In genomic region chr19:15457701-15458484, GRCh38 we compare ENCODE assay signal across 21 cellular contexts. TPM values are rescaled to one million over a fixed set of nuclear protein-coding genes. Genes with fewer than 3 reads are reported as not detected.
A peak's percentile ranks its signal among the peaks of the same experiment; 100 is the strongest.
DNase-seq lines count a peak whose midpoint lies in the region; ATAC-seq, FAIRE-seq and TF ChIP-seq lines count a peak whose summit lies in the region.
"Had no signal": no experiment of that assay in that cellular context is flagged by ENCODE, and none has a peak within 500 bp of the region (broad histone marks: within the 10 kb centered on the region; RNA-seq: fewer than 3 reads in every experiment).

No MANE protein-coding gene starts in this region.

- in situ Hi-C loops in HAP-1 (cut with MboI; ENCODE audit: low sequenced_read_pairs) = no loop called here

- H3K27me3 ChIP-seq in right cardiac atrium (ENCODE audit: control insufficient read depth, insufficient read depth) = no peaks in the 10 kb centered on the region
- H3K27me3 ChIP-seq in ascending aorta = peaks cover 10% of the 10 kb centered on the region
- peaks cover 64% of the 10 kb centered on the region for H3K27me3 ChIP-seq in keratinocyte (ENCODE audit: control insufficient read depth, extremely low read depth, insufficient read depth, low read length)
- H3K27me3 ChIP-seq in HAP-1 (ENCODE audit: low read depth) = no peaks in the 10 kb centered on the region

- H3K79me2 ChIP-seq in keratinocyte (ENCODE audit: control insufficient read depth, insufficient read depth, low read length) = no peaks in the 10 kb centered on the region

- H2AFZ ChIP-seq in keratinocyte (ENCODE audit: control insufficient read depth, low read length) = no peak overlapping the region

- FAIRE-seq in keratinocyte (lab: Jason Lieb, UNC) = no peak
- FAIRE-seq: urothelium cell line had no signal

- H3K4me1 ChIP-seq in right cardiac atrium (ENCODE audit: control insufficient read depth, insufficient read depth, low read length) (peaks cover 4% of the 10 kb centered on the region), ascending aorta (peaks cover 3 to 8% of the 10 kb centered on the region in 2 donors), keratinocyte (ENCODE audit: control insufficient read depth, extremely low read depth, insufficient read depth, low read length) (no peaks in the 10 kb centered on the region), HAP-1 (no peaks in the 10 kb centered on the region)
- H3K4me1 ChIP-seq: colonic mucosa had no signal

- H3K4me3 ChIP-seq in right cardiac atrium (ENCODE audit: low read length) (peak overlapping the region; percentile 17), ascending aorta (peak overlapping the region; percentile 33 to 52), keratinocyte (ENCODE audit: control insufficient read depth in 2 of 3, extremely low read depth in 1 of 3, insufficient read depth in 2 of 3, low read depth in 1 of 3, low read length in 3 of 3) (no peak overlapping the region), HAP-1 (no peak overlapping the region)
- H3K4me3 ChIP-seq: colonic mucosa had no signal

- H3K9ac ChIP-seq in keratinocyte (ENCODE audit: control insufficient read depth, extremely low read depth, insufficient read depth, low read length) = no peak overlapping the region

- H3K36me3 ChIP-seq in ascending aorta (no peaks in the 10 kb centered on the region), keratinocyte (ENCODE audit: control insufficient read depth in 2 of 2, extremely low read depth in 1 of 2, insufficient read depth in 2 of 2, low read length in 2 of 2) (no peaks in the 10 kb centered on the region), HAP-1 (replicated peaks) (no peaks in the 10 kb centered on the region)
- H3K36me3 ChIP-seq: colonic mucosa, gastroesophageal sphincter had no signal

- no peak for ATAC-seq in right cardiac atrium
- no peak for ATAC-seq in Right ventricle myocardium inferior
- ATAC-seq in HG03432 (IDR thresholded peaks at IDR 0.05; ENCODE audit: unreplicated experiment) = no peak
- ATAC-seq: gastroesophageal sphincter, SK-N-SH treated with all-trans-retinoic acid at 6 μM for 48 hours had no signal

- no peak overlapping the region for H3K27ac ChIP-seq in right cardiac atrium (ENCODE audit: low read length)
- no peak overlapping the region for H3K27ac ChIP-seq in ascending aorta
- H3K27ac ChIP-seq in keratinocyte (ENCODE audit: control insufficient read depth, insufficient read depth, low read length) = no peak overlapping the region
- H3K27ac ChIP-seq: colonic mucosa, gastroesophageal sphincter, HL-60 had no signal

- WGBS in right cardiac atrium = 20% methylated on average over 54 of the region's 54 CpGs

- no peaks in the 10 kb centered on the region for H4K20me1 ChIP-seq in keratinocyte (ENCODE audit: control insufficient read depth, extremely low read depth, insufficient read depth, low read length)

- TF ChIP-seq CTCF in ascending aorta (IDR thresholded peaks at IDR 0.05) (no peak), keratinocyte (optimal IDR thresholded peaks at IDR 0.05 in 1 of 3, IDR thresholded peaks at IDR 0.05 in 1 of 3, conservative IDR thresholded peaks at IDR 0.05 in 1 of 3; ENCODE audit: extremely low read depth in 1 of 3, insufficient read depth in 2 of 3, low read length in 3 of 3) (no peak)

- peak in 1 of 3 donors; percentile 24 for DNase-seq in right cardiac atrium
- DNase-seq in Right ventricle myocardium inferior (ENCODE audit: missing footprints) = no peak
- DNase-seq in ascending aorta (ENCODE audit: low spot score in 2 of 2) = no peak
- DNase-seq in keratinocyte (ENCODE audit: low read depth, low spot score) = no peak
- no peak for DNase-seq in HAP-1 (ENCODE audit: low spot score in 2 of 2)
- DNase-seq in MV-4-11 (lab: John Stamatoyannopoulos, UW) = no peak
- no peak for DNase-seq in NCI-H2171 (lab: John Stamatoyannopoulos, UW)
- DNase-seq: activated CD4-positive, alpha-beta T cell treated with anti-CD3 and anti-CD28 coated beads, Interleukin-2, amount 10 ng/mL, durations not matched to agents 24 days and 14 days; colonic mucosa; COR-L47; KG1; NCI-H1092 treated with DMSO at 0.1 percent for 48 hours; stimulated activated CD4-positive, alpha-beta T cell treated with anti-CD3 and anti-CD28 coated beads, Interleukin-15, amount 100 ng/mL, for 24 hours had no signal

- H3K9me3 ChIP-seq in right cardiac atrium (ENCODE audit: control insufficient read depth, low read length) = no peaks in the 10 kb centered on the region
- H3K9me3 ChIP-seq in ascending aorta = no peaks in the 10 kb centered on the region
- H3K9me3 ChIP-seq in keratinocyte (ENCODE audit: control insufficient read depth, low read depth, low read length) = no peaks in the 10 kb centered on the region
- no peaks in the 10 kb centered on the region for H3K9me3 ChIP-seq in HAP-1
- H3K9me3 ChIP-seq: colonic mucosa, gastroesophageal sphincter had no signal

- intact Hi-C loops in right cardiac atrium (cut with DNase I) (loop anchor here in 1 of 4 donors (10.0 kb wide), 1 partner anchor 97 kb away; no protein-coding TSS in a partner anchor), Right ventricle myocardium inferior (cut with DNase I) (loop anchor here (10.0 kb wide), 1 partner anchor 97 kb away; no protein-coding TSS in a partner anchor), ascending aorta (cut with DNase I) (no loop called here)

- H3K9me1 ChIP-seq in keratinocyte (ENCODE audit: control insufficient read depth, extremely low read depth, insufficient read depth, low read length) = no peaks in the 10 kb centered on the region

- dilution Hi-C loops in keratinocyte (cut with MboI; ENCODE audit: extremely low pct_ligation_motif_present, low sequenced_read_pairs) = no loop called here

- H3K4me2 ChIP-seq in keratinocyte (ENCODE audit: control insufficient read depth, extremely low read depth, insufficient read depth, low read depth, low read length) = peak overlapping the region; percentile 22

RNA-seq across cellular contexts. Expression of gene RASAL3, which starts 6.5 kb away (rescaled TPM):
- total RNA-seq in right cardiac atrium (1 to 10 TPM in 2 of 4 donors, under 1 TPM in 2; 0.68 to 2.5 (median 1.3) TPM), Right ventricle myocardium inferior (2.3 TPM), ascending aorta (4.4 TPM)
- polyA plus RNA-seq in right cardiac atrium (0.66 TPM), keratinocyte (0.04 TPM in 1 of 3 replicates, not detected in the others)
- not detected for polyA plus RNA-seq in keratinocyte (2011; ENCODE audit: low read depth)
- polyA plus RNA-seq in keratinocyte (2011; cell fraction: cytosol; rRNA removed) = not detected in 2 replicates
- polyA plus RNA-seq in keratinocyte (2011; cell fraction: nucleus; rRNA removed) = not detected in 2 replicates
- not detected in 2 replicates for polyA plus RNA-seq in keratinocyte (2012; ENCODE audit: low replicate concordance)
- polyA minus RNA-seq in keratinocyte = not detected in 3 replicates
- not detected for polyA minus RNA-seq in keratinocyte (2011; cell fraction: cytosol; rRNA and poly(A)+ RNA removed)
- not detected in 2 replicates for polyA minus RNA-seq in keratinocyte (2011; cell fraction: nucleus; rRNA and poly(A)+ RNA removed)
- total RNA-seq: G401 had no signal

RNA-seq across cellular contexts. Expression of gene WIZ, which starts 8.1 kb away (rescaled TPM):
- 10 to 100 TPM; 28.9 to 36.5 (median 33.3) TPM for total RNA-seq in right cardiac atrium
- polyA plus RNA-seq in right cardiac atrium = 28.0 TPM
- total RNA-seq in Right ventricle myocardium inferior = 31.3 TPM
- total RNA-seq in ascending aorta = 90.4 TPM
- 5.1 to 10.6 TPM (median 7.5 TPM) in 3 replicates for polyA plus RNA-seq in keratinocyte
- polyA plus RNA-seq in keratinocyte (2011; ENCODE audit: low read depth) = 3.6 TPM
- 7.4 and 17.0 TPM in 2 replicates for polyA plus RNA-seq in keratinocyte (2011; cell fraction: cytosol; rRNA removed)
- polyA plus RNA-seq in keratinocyte (2011; cell fraction: nucleus; rRNA removed) = 16.5 and 25.6 TPM in 2 replicates
- polyA plus RNA-seq in keratinocyte (2012; ENCODE audit: low replicate concordance) = 10.4 and 22.6 TPM in 2 replicates
- 3.4 to 12.8 TPM (median 5.0 TPM) in 3 replicates for polyA minus RNA-seq in keratinocyte
- polyA minus RNA-seq in keratinocyte (2011; cell fraction: cytosol; rRNA and poly(A)+ RNA removed) = 18.0 TPM
- polyA minus RNA-seq in keratinocyte (2011; cell fraction: nucleus; rRNA and poly(A)+ RNA removed) = 12.1 TPM in 2 replicates

RNA-seq across cellular contexts. Expression of gene PGLYRP2, which starts 21.4 kb away (rescaled TPM):
- not detected for total RNA-seq in right cardiac atrium
- not detected for polyA plus RNA-seq in right cardiac atrium
- total RNA-seq in Right ventricle myocardium inferior = not detected
- not detected for total RNA-seq in ascending aorta
- not detected in 3 replicates for polyA plus RNA-seq in keratinocyte
- polyA plus RNA-seq in keratinocyte (2011; ENCODE audit: low read depth) = not detected
- not detected in 2 replicates for polyA plus RNA-seq in keratinocyte (2011; cell fraction: cytosol; rRNA removed)
- not detected in 2 replicates for polyA plus RNA-seq in keratinocyte (2011; cell fraction: nucleus; rRNA removed)
- 0.07 TPM in 1 of 2 replicates, not detected in the other for polyA plus RNA-seq in keratinocyte (2012; ENCODE audit: low replicate concordance)
- polyA minus RNA-seq in keratinocyte = 0.39 TPM in 1 of 3 replicates, not detected in the others
- polyA minus RNA-seq in keratinocyte (2011; cell fraction: cytosol; rRNA and poly(A)+ RNA removed) = not detected
- not detected in 2 replicates for polyA minus RNA-seq in keratinocyte (2011; cell fraction: nucleus; rRNA and poly(A)+ RNA removed)
- total RNA-seq: activated CD4-positive, alpha-beta T cell treated with anti-CD3 and anti-CD28 coated beads, Interleukin-2, amount 10 ng/mL, durations not matched to agents 24 days and 14 days; colonic mucosa; G401; gastroesophageal sphincter; lung microvascular endothelial cell; natural killer cell treated with Interleukin-12 subunit alpha and Interleukin-12 subunit beta and Interleukin-15 and Interleukin-18, amount 100 ng/mL, for 72 hours had no signal

RNA-seq across cellular contexts. Expression of gene AKAP8L, which starts 39.1 kb away (rescaled TPM):
- total RNA-seq in right cardiac atrium = 100 to 1,000 TPM in 1 of 4 donors, 10 to 100 TPM in 3; 64.4 to 106 (median 86.1) TPM
- 66.5 TPM for polyA plus RNA-seq in right cardiac atrium
- 76.7 TPM for total RNA-seq in Right ventricle myocardium inferior
- 143 TPM for total RNA-seq in ascending aorta
- polyA plus RNA-seq in keratinocyte = 28.4 to 48.2 TPM (median 44.3 TPM) in 3 replicates
- 159 TPM for polyA plus RNA-seq in keratinocyte (2011; ENCODE audit: low read depth)
- 16.8 and 21.0 TPM in 2 replicates for polyA plus RNA-seq in keratinocyte (2011; cell fraction: cytosol; rRNA removed)
- 120 and 136 TPM in 2 replicates for polyA plus RNA-seq in keratinocyte (2011; cell fraction: nucleus; rRNA removed)
- polyA plus RNA-seq in keratinocyte (2012; ENCODE audit: low replicate concordance) = 37.5 and 58.1 TPM in 2 replicates
- 47.8 to 86.5 TPM (median 56.1 TPM) in 3 replicates for polyA minus RNA-seq in keratinocyte
- 29.5 TPM for polyA minus RNA-seq in keratinocyte (2011; cell fraction: cytosol; rRNA and poly(A)+ RNA removed)
- 45.8 and 64.1 TPM in 2 replicates for polyA minus RNA-seq in keratinocyte (2011; cell fraction: nucleus; rRNA and poly(A)+ RNA removed)

RNA-seq across cellular contexts. Expression of gene CYP4F22, which starts 50.4 kb away (rescaled TPM):
- total RNA-seq in right cardiac atrium (not detected), Right ventricle myocardium inferior (not detected), ascending aorta (not detected)
- polyA plus RNA-seq in right cardiac atrium (not detected), keratinocyte (0.43 to 0.62 TPM (median 0.59 TPM) in 3 replicates)
- polyA plus RNA-seq in keratinocyte (2011; ENCODE audit: low read depth) = 11.5 TPM
- 0.29 and 0.45 TPM in 2 replicates for polyA plus RNA-seq in keratinocyte (2011; cell fraction: cytosol; rRNA removed)
- polyA plus RNA-seq in keratinocyte (2011; cell fraction: nucleus; rRNA removed) = 1.7 and 1.8 TPM in 2 replicates
- 0.66 and 31.2 TPM in 2 replicates for polyA plus RNA-seq in keratinocyte (2012; ENCODE audit: low replicate concordance)
- 0.67 to 1.7 TPM (median 1.1 TPM) in 3 replicates for polyA minus RNA-seq in keratinocyte
- 0.96 TPM for polyA minus RNA-seq in keratinocyte (2011; cell fraction: cytosol; rRNA and poly(A)+ RNA removed)
- 2.6 and 3.2 TPM in 2 replicates for polyA minus RNA-seq in keratinocyte (2011; cell fraction: nucleus; rRNA and poly(A)+ RNA removed)
- total RNA-seq: lung microvascular endothelial cell had no signal

Comparison
In these comparisons a context has a peak if more than half of its experiments do, and no peak if none do; other contexts are left out.
1. H3K4me3 ChIP-seq: peak in right cardiac atrium (single experiment) and ascending aorta (2 of 2); none in keratinocyte (0 of 3) and HAP-1 (single experiment).